Comparison of ENCODE assay signal across 8 cellular contexts in genomic region chr15:77070500-77071337, GRCh38. TPM values are rescaled to one million over a fixed set of nuclear protein-coding genes. Genes with fewer than 3 reads are reported as not detected.
A peak's percentile ranks its signal among the peaks of the same experiment; 100 is the strongest.
DNase-seq lines count a peak whose midpoint lies in the region; ATAC-seq and TF ChIP-seq lines count a peak whose summit lies in the region.

Gene TSPAN3 (minus strand): TSS chr15:77071109. CDS start chr15:77070954, 155 bp downstream.

- no peaks in the 10 kb centered on the region for H3K27me3 ChIP-seq in PC-9 (ENCODE audit: insufficient read depth, low read depth)

- peak; percentile 91 for ATAC-seq in GM21723 (IDR thresholded peaks at IDR 0.05; ENCODE audit: unreplicated experiment)

- DNase-seq in DMS53 (lab: John Stamatoyannopoulos, UW) (peak; percentile 93), KBM-7 (peak; percentile 96), PC-9 (peak; percentile 69 to 92), epithelial cell of proximal tubule (ENCODE audit: low read depth) (no peak), mucosa of gallbladder (ENCODE audit: low spot score) (peak; percentile 93)
- peak; percentile 93 for DNase-seq in activated T-cell treated with anti-CD3 and anti-CD28 coated beads, Interleukin-2, amount 50 U/mL, for 1 hour
- DNase-seq in stimulated activated CD8-positive, alpha-beta memory T cell treated with anti-CD3 and anti-CD28 coated beads, Interleukin-4, amount 100 ng/mL, for 24 hours (ENCODE audit: low read depth) = peak; percentile 91

- H3K79me2 ChIP-seq in PC-9 (ENCODE audit: low read depth) = peaks cover 42% of the 10 kb centered on the region

- peak within 1 kb of the TSS; percentile 82 for H2AFZ ChIP-seq in PC-9

- POLR2A ChIA-PET in PC-9 (lab: Charles Lee; ENCODE audit: unreplicated experiment) = interaction anchor here (0.6 to 0.8 kb wide), 6 partner anchors 9 to 1086 kb away, joined by 3 to 6 read pairs (median 4); no protein-coding TSS in a partner anchor

- peak within 1 kb of the TSS; percentile 92 for H3K4me2 ChIP-seq in PC-9

- H3K9me3 ChIP-seq in PC-9 (ENCODE audit: insufficient read depth, low read depth) = no peaks in the 10 kb centered on the region

- peaks cover 28% of the 10 kb centered on the region for H3F3A ChIP-seq in PC-9 (ENCODE audit: insufficient read depth, low read depth)

- H3K27ac ChIP-seq in PC-9 = no peak within 1 kb of the TSS

- H3K4me3 ChIP-seq in PC-9 (peak within 1 kb of the TSS; percentile 88), epithelial cell of proximal tubule (ENCODE audit: low read depth, low read length) (peak within 1 kb of the TSS; percentile 80)

- CTCF ChIA-PET in PC-9 (lab: Charles Lee) = no interaction called here

- H3K36me3 ChIP-seq in PC-9 (ENCODE audit: low read depth) = no peaks in the 10 kb centered on the region

- H4K20me1 ChIP-seq in PC-9 (ENCODE audit: insufficient read depth) = no peaks in the 10 kb centered on the region

- H3K4me1 ChIP-seq in PC-9 (replicated peaks; ENCODE audit: insufficient read depth) = peaks cover 44% of the 10 kb centered on the region

- intact Hi-C loops in PC-9 (cut with micrococcal nuclease; ENCODE audit: unreplicated experiment) = no loop called here

- TF ChIP-seq CTCF in PC-9 (conservative IDR thresholded peaks at IDR 0.05) (no peak), epithelial cell of proximal tubule (conservative IDR thresholded peaks at IDR 0.05; ENCODE audit: low read depth, low read length) (no peak)

- H3K9me2 ChIP-seq in PC-9 (ENCODE audit: insufficient read depth) = no peaks in the 10 kb centered on the region

- in situ Hi-C loops in KBM-7 (cut with MboI; ENCODE audit: low pct_unique_long_range_greater_than_20kb, low sequenced_read_pairs) = no loop called here

- no TSS peak for BruUV-seq in PC-9 (replicated peaks; lab: Mats Ljungman, UMichigan)

RNA-seq across cellular contexts. Expression of gene TSPAN3, which starts in this region (rescaled TPM):
- total RNA-seq in PC-9 (2021) (133 and 151 TPM in 2 replicates), epithelial cell of proximal tubule (252 and 290 TPM in 2 replicates), mucosa of gallbladder (430 TPM)
